8 cellular contexts compared by ENCODE assay signal in the genomic region with DNA sequence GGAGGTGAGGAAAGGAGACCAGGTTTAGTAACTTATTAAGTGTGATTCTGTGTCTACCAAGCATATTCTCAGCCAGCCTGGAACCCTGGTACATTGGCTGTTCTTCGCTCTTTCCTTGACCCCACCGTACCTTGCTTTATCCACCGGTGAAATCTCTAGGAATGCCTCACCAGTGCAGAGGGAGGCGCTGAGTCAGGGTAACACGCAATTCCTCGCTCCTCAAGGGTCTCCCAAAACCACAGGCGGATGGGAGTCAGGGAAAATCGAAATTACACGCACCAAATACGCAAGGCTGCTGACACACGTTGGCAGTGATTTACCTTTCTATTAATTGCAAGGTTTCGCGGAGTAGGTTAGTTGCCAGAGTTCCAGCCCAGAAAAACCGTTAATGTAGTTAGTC. TPM values are rescaled to one million over a fixed set of nuclear protein-coding genes. Genes with fewer than 3 reads are reported as not detected.
A peak's percentile ranks its signal among the peaks of the same experiment; 100 is the strongest.
DNase-seq lines count a peak whose midpoint lies in the region; ATAC-seq, FAIRE-seq and TF ChIP-seq lines count a peak whose summit lies in the region.

No MANE protein-coding gene starts in this region.

- peak overlapping the region; percentile 84 to 94 for H3K4me3 ChIP-seq in kidney (ENCODE audit: low read length in 2 of 2)
- H3K4me3 ChIP-seq in stomach smooth muscle (ENCODE audit: low read length in 2 of 2) = peak overlapping the region; percentile 94 to 95

- H3K4me1 ChIP-seq in kidney (ENCODE audit: control insufficient read depth in 1 of 2, insufficient read depth in 1 of 2, low read depth in 1 of 2, low read length in 2 of 2) = peaks cover 18 to 25% of the 10 kb centered on the region in 2 donors
- peaks cover 25% of the 10 kb centered on the region for H3K4me1 ChIP-seq in stomach smooth muscle (ENCODE audit: control insufficient read depth, insufficient read depth, low read length)

- H3K27me3 ChIP-seq in stomach smooth muscle (ENCODE audit: control insufficient read depth in 1 of 2, insufficient read depth in 2 of 2, low read length in 2 of 2) = no peaks in the 10 kb centered on the region

- H3K27ac ChIP-seq in kidney (ENCODE audit: low read depth in 2 of 2, low read length in 2 of 2) = peak overlapping the region; percentile 90 to 97
- H3K27ac ChIP-seq in stomach smooth muscle (ENCODE audit: low read length) = peak overlapping the region; percentile 76

- H3K27me3 Mint-ChIP-seq in brain = peaks cover 7% of the 10 kb centered on the region

- FAIRE-seq in kidney (lab: Jason Lieb, UNC) = no peak

- ATAC-seq in GM21576 (IDR thresholded peaks at IDR 0.05; ENCODE audit: unreplicated experiment) = no peak

- peaks cover 38% of the 10 kb centered on the region for H3K36me3 Mint-ChIP-seq in brain

- H3K9ac ChIP-seq in kidney (ENCODE audit: low read length in 2 of 2) (peak overlapping the region; percentile 57 to 84), stomach smooth muscle (ENCODE audit: low read length in 2 of 2) (peak overlapping the region; percentile 82 to 88)

- no peak for TF ChIP-seq CTCF in brain (conservative IDR thresholded peaks at IDR 0.05)
- TF ChIP-seq CTCF in kidney (IDR thresholded peaks at IDR 0.05; ENCODE audit: borderline replicate concordance, extremely low read depth, insufficient read depth) = no peak

- DNase-seq in EH (ENCODE audit: low read depth) (peak; percentile 70), LHCN-M2 (ENCODE audit: low read depth) (peak; percentile 48), kidney (no peak), mucosa of gallbladder (ENCODE audit: low spot score) (no peak)
- no peak for DNase-seq in activated CD4-positive, CD25-positive, alpha-beta regulatory T cell (lab: John Stamatoyannopoulos, UW)

- peak overlapping the region; percentile 94 to 99 (median 98) for H3K4me3 Mint-ChIP-seq in brain

- H3K4me1 Mint-ChIP-seq in brain = peaks cover 85% of the 10 kb centered on the region

- H3K27ac Mint-ChIP-seq in brain = peak overlapping the region; percentile 78 to 98 (median 97)

- H3K9me3 Mint-ChIP-seq in brain = no peaks in the 10 kb centered on the region

- intact Hi-C loops in kidney (cut with DNase I) = no loop called here

- H3K9me3 ChIP-seq in kidney (ENCODE audit: control insufficient read depth in 1 of 2, low read length in 2 of 2) (no peaks in the 10 kb centered on the region), stomach smooth muscle (ENCODE audit: control insufficient read depth in 2 of 2, low read length in 2 of 2) (no peaks in the 10 kb centered on the region)

- peaks cover 0 to 5% of the 10 kb centered on the region in 2 donors for H3K36me3 ChIP-seq in kidney (ENCODE audit: control insufficient read depth in 1 of 2, insufficient read depth in 2 of 2, low read length in 2 of 2)
- peaks cover 0 to 2% of the 10 kb centered on the region in 2 donors for H3K36me3 ChIP-seq in stomach smooth muscle (ENCODE audit: control insufficient read depth in 2 of 2, insufficient read depth in 2 of 2, low read length in 2 of 2)

RNA-seq across cellular contexts. Expression of gene L3HYPDH, which starts 0.8 kb away (rescaled TPM):
- total RNA-seq in LHCN-M2 (2014; rRNA removed) = 39.6 and 41.6 TPM in 2 replicates
- 16.0 TPM for polyA plus RNA-seq in LHCN-M2 (2012)
- polyA plus RNA-seq in brain (ENCODE audit: insufficient read depth, low read depth, low replicate concordance) = 1.8 TPM
- total RNA-seq in kidney = 31.3 TPM
- polyA plus RNA-seq in kidney (ENCODE audit: insufficient read depth, low read depth, low replicate concordance) = 25.6 TPM
- 17.9 TPM for total RNA-seq in mucosa of gallbladder

RNA-seq across cellular contexts. Expression of gene JKAMP, which starts 1.0 kb away (rescaled TPM):
- total RNA-seq in LHCN-M2 (2014; rRNA removed) (120 and 141 TPM in 2 replicates), kidney (40.4 TPM), mucosa of gallbladder (35.8 TPM)
- 45.2 TPM for polyA plus RNA-seq in LHCN-M2 (2012)
- polyA plus RNA-seq in brain (ENCODE audit: insufficient read depth, low read depth, low replicate concordance) (33.1 TPM), kidney (ENCODE audit: insufficient read depth, low read depth, low replicate concordance) (48.3 TPM)

RNA-seq across cellular contexts. Expression of gene GPR135, which starts 18.2 kb away (rescaled TPM):
- total RNA-seq in LHCN-M2 (2014; rRNA removed) = 2.5 and 3.0 TPM in 2 replicates
- 0.79 TPM for polyA plus RNA-seq in LHCN-M2 (2012)
- polyA plus RNA-seq in brain (ENCODE audit: insufficient read depth, low read depth, low replicate concordance) = 0.53 TPM
- 3.0 TPM for total RNA-seq in kidney
- polyA plus RNA-seq in kidney (ENCODE audit: insufficient read depth, low read depth, low replicate concordance) = 0.77 TPM
- total RNA-seq in mucosa of gallbladder = 3.4 TPM

Comparison
In these comparisons a context has a peak if more than half of its experiments do, and no peak if none do; other contexts are left out.
1. DNase-seq: peak in EH (single experiment) and LHCN-M2 (single experiment); none in kidney (single experiment), mucosa of gallbladder (single experiment) and activated CD4-positive, CD25-positive, alpha-beta regulatory T cell (0 of 4).